In the genomic region with DNA sequence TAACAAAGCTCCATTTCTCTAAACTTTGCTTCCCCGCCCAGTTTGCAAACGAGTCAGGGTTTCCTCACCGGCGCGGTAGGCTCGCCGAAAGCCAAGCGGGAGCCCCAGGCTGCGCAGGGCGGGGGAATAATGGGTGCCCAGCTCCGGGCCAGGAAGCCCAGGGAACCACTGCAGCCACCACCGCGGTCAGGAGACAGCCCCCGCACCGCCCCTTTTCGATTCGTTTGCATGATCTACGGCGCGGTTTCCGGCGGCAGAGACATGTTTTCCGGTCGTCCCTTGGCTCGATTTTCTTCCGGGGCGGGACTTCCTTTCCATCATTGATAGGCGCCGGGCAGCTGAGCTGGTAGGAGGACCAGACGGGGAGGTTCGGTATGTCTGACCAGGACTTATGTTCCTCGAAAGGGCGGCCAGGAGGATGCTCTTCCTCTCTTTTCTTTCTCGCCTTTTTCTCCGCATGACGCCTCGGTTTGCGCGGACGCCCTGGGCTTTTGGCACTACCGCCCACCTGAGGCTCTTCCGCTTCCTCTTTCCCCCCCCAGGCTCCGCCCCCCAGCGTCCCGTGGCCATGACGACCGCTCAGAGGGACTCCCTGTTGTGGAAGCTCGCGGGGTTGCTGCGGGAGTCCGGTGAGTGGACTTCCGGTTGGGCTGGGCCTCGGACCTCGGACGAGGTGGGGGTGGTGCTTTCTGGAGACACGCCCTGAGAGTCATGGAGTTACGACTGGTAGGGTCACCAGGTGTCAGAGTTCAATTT, we compare ENCODE assay signal across 8 cellular contexts. TPM values are rescaled to one million over a fixed set of nuclear protein-coding genes. Genes with fewer than 3 reads are reported as not detected.
DNase-seq lines count a peak whose midpoint lies in the region; ATAC-seq and TF ChIP-seq lines count a peak whose summit lies in the region.

A gene with protein sequence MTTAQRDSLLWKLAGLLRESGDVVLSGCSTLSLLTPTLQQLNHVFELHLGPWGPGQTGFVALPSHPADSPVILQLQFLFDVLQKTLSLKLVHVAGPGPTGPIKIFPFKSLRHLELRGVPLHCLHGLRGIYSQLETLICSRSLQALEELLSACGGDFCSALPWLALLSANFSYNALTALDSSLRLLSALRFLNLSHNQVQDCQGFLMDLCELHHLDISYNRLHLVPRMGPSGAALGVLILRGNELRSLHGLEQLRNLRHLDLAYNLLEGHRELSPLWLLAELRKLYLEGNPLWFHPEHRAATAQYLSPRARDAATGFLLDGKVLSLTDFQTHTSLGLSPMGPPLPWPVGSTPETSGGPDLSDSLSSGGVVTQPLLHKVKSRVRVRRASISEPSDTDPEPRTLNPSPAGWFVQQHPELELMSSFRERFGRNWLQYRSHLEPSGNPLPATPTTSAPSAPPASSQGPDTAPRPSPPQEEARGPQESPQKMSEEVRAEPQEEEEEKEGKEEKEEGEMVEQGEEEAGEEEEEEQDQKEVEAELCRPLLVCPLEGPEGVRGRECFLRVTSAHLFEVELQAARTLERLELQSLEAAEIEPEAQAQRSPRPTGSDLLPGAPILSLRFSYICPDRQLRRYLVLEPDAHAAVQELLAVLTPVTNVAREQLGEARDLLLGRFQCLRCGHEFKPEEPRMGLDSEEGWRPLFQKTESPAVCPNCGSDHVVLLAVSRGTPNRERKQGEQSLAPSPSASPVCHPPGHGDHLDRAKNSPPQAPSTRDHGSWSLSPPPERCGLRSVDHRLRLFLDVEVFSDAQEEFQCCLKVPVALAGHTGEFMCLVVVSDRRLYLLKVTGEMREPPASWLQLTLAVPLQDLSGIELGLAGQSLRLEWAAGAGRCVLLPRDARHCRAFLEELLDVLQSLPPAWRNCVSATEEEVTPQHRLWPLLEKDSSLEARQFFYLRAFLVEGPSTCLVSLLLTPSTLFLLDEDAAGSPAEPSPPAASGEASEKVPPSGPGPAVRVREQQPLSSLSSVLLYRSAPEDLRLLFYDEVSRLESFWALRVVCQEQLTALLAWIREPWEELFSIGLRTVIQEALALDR (plus strand): TSS at position 306 of the 756 bp plus-strand sequence. CDS start 263 bp downstream, at position 569.

- peak; percentile 91 for ATAC-seq in GM21619 (IDR thresholded peaks at IDR 0.05; ENCODE audit: unreplicated experiment)

- no peaks in the 10 kb centered on the region for H3K9me3 ChIP-seq in PC-9 (ENCODE audit: insufficient read depth, low read depth)

- peak within 1 kb of the TSS; percentile 94 for H2AFZ ChIP-seq in PC-9

- H3K36me3 ChIP-seq in PC-9 (ENCODE audit: low read depth) = peaks cover 4% of the 10 kb centered on the region; the same call in 1 of the 2 replicates

- H3K4me1 ChIP-seq in PC-9 (replicated peaks; ENCODE audit: insufficient read depth) = peaks cover 19% of the 10 kb centered on the region

- POLR2A ChIA-PET in PC-9 (lab: Charles Lee; ENCODE audit: unreplicated experiment) = interaction anchor here (0.6 to 1.2 kb wide), 5 partner anchors 26 to 353 kb away, joined by 3 to 9 read pairs (median 4); partner anchors contain the start of genes GLB1L, INHA and STK16

- no peak for TF ChIP-seq CTCF in PC-9 (conservative IDR thresholded peaks at IDR 0.05)
- TF ChIP-seq CTCF in epithelial cell of proximal tubule (conservative IDR thresholded peaks at IDR 0.05; ENCODE audit: low read depth, low read length) = no peak

- H3K4me3 ChIP-seq in Jurkat, Clone E6-1 (ENCODE audit: low read length) = peak within 1 kb of the TSS; percentile 87
- H3K4me3 ChIP-seq in PC-9 (peak within 1 kb of the TSS; percentile 70), epithelial cell of proximal tubule (ENCODE audit: low read depth, low read length) (peak within 1 kb of the TSS; percentile 64)

- peak within 1 kb of the TSS; percentile 95 for H3K4me2 ChIP-seq in PC-9

- no peaks in the 10 kb centered on the region for H4K20me1 ChIP-seq in PC-9 (ENCODE audit: insufficient read depth)

- DNase-seq in DMS153 (lab: John Stamatoyannopoulos, UW) (peak; percentile 95), PC-9 (peak; percentile 93 to 95), epithelial cell of proximal tubule (ENCODE audit: low read depth) (peak; percentile 75), mucosa of gallbladder (ENCODE audit: low spot score) (peak; percentile 96)
- DNase-seq in Jurkat, Clone E6-1 (ENCODE audit: low read depth, low spot score) = peak; percentile 84
- peak; percentile 84 for DNase-seq in activated T-cell treated with anti-CD3 and anti-CD28 coated beads, Interleukin-2, amount 50 U/mL, for 1 hour
- DNase-seq in stimulated activated CD8-positive, alpha-beta memory T cell treated with anti-CD3 and anti-CD28 coated beads, Interleukin-4, amount 100 ng/mL, for 4 hours (ENCODE audit: low read depth in 2 of 2, low spot score in 1 of 2) = peak; percentile 80 to 87

- no TSS peak for BruUV-seq in PC-9 (replicated peaks; lab: Mats Ljungman, UMichigan)

- no peaks in the 10 kb centered on the region for H3K27me3 ChIP-seq in PC-9 (ENCODE audit: insufficient read depth, low read depth)

- peaks cover 15% of the 10 kb centered on the region; the same call in 1 of the 2 replicates for H3K79me2 ChIP-seq in PC-9 (ENCODE audit: low read depth)

- no peaks in the 10 kb centered on the region for H3K9me2 ChIP-seq in PC-9 (ENCODE audit: insufficient read depth)

- CTCF ChIA-PET in PC-9 (lab: Charles Lee) = interaction anchor here (0.6 kb wide), 2 partner anchors 25 to 34 kb away, joined by 6 to 8 read pairs; no protein-coding TSS in a partner anchor

- peaks cover 25% of the 10 kb centered on the region for H3F3A ChIP-seq in PC-9 (ENCODE audit: insufficient read depth, low read depth)

- peak within 1 kb of the TSS; percentile 85 for H3K27ac ChIP-seq in PC-9

- intact Hi-C loops in PC-9 (cut with micrococcal nuclease; ENCODE audit: unreplicated experiment) = loop anchor here (1.0 to 2.0 kb wide), 2 partner anchors 54 to 91 kb away; partner anchors contain the start of gene CHPF

RNA-seq across cellular contexts. Expression of the gene that starts here (rescaled TPM):
- 36.1 TPM for polyA plus RNA-seq in Jurkat, Clone E6-1 (2012; ENCODE audit: insufficient read depth, insufficient read length)
- total RNA-seq in PC-9 (2021) (40.6 and 42.5 TPM in 2 replicates), epithelial cell of proximal tubule (18.6 and 35.7 TPM in 2 replicates), mucosa of gallbladder (44.4 TPM)

Comparison
In these comparisons a context has a peak if more than half of its experiments do, and no peak if none do; other contexts are left out.
1. Peak in every context shown above with its lines: DNase-seq, ATAC-seq, H3K4me3 ChIP-seq and H3K27ac ChIP-seq.